Comparison of ENCODE assay signal across 8 cellular contexts in the genomic region with DNA sequence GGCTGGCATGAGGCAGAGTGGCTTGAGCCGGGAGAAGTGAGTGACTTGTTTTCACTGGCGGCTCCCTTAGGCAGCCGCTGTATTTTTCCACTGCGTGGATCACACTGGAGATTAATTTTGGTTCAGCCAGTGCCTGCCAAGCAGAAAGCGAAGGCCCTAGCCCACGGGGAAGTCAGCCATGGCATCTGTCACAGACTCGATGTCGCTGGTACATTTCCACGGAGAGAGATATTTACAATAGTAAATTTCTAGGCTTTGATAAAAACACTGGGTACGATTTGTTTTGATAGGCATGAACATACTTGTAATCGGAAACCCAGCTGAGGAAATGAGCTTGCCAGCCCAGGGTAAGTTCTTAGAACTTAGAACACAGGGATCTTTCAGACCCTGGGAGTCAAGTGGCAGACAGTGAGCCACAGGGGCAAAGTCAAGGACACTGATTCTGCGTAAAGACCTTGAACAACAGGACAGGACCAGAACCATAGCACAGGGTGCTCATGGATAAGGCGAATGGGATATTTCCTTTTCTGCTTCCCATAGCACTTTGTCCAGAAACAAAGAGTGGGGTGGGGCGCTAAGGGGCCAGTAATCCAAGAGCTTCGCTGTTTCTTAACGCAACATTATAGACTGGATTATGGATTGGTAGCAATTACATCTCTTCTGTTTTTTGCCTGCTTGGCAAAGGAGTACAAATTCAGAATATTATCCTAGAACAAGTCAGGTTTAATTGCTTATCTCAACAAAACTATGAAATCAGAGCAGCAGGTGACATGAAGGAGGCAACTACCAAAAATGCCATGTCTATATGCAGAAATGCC. TPM values are rescaled to one million over a fixed set of nuclear protein-coding genes. Genes with fewer than 3 reads are reported as not detected.
A peak's percentile ranks its signal among the peaks of the same experiment; 100 is the strongest.
DNase-seq lines count a peak whose midpoint lies in the region; ATAC-seq, FAIRE-seq and TF ChIP-seq lines count a peak whose summit lies in the region.

No MANE protein-coding gene starts in this region.

- no peaks in the 10 kb centered on the region for H3K9me3 ChIP-seq in cardiac muscle cell (ENCODE audit: low read depth)
- H3K9me3 ChIP-seq in pancreas = no peaks in the 10 kb centered on the region

- H3K4me1 ChIP-seq in cardiac muscle cell (ENCODE audit: low read depth) = peaks cover 22% of the 10 kb centered on the region
- peaks cover 0 to 47% (median 28%) of the 10 kb centered on the region in 3 donors for H3K4me1 ChIP-seq in pancreas

- TF ChIP-seq CTCF in cardiac muscle cell (IDR thresholded peaks at IDR 0.05; ENCODE audit: low read depth, low read length) (no peak), pancreas (IDR thresholded peaks at IDR 0.05) (no peak)

- H3K36me3 ChIP-seq in cardiac muscle cell (peaks cover 18% of the 10 kb centered on the region), pancreas (peaks cover 0 to 30% (median 11%) of the 10 kb centered on the region in 3 donors)

- intact Hi-C loops in pancreas (cut with DNase I) = no loop called here

- WGBS in pancreas, 2 donors = 5 to 6% methylated on average over 16 of the region's 16 CpGs

- DNase-seq in stimulated activated naive CD4-positive, alpha-beta T cell (lab: John Stamatoyannopoulos, UW) = peak; percentile 30 to 73 (median 59)
- DNase-seq in stimulated activated naive CD4-positive, alpha-beta T cell treated with Interleukin-2 at 50 U/mL for 16 hours (lab: John Stamatoyannopoulos, UW) = no peak
- peak; percentile 72 for DNase-seq in amniotic stem cell (lab: John Stamatoyannopoulos, UW)
- DNase-seq in cardiac muscle cell (ENCODE audit: low read depth in 1 of 2, low spot score in 1 of 2) = peak; percentile 49 to 86
- DNase-seq in pancreas = peak in 4 of 6 donors; percentile 68 to 80 (median 76)
- DNase-seq in DMS153 (lab: John Stamatoyannopoulos, UW) = no peak

- no peak overlapping the region for H3K4me3 ChIP-seq in cardiac muscle cell
- peak overlapping the region in 2 of 4 donors; percentile 64 to 100 for H3K4me3 ChIP-seq in pancreas

- peak; percentile 10 to 44 (median 30) for ATAC-seq in pancreas
- ATAC-seq in GM18867 (IDR thresholded peaks at IDR 0.05; ENCODE audit: unreplicated experiment) = no peak
- ATAC-seq in activated CD4-positive, CD25-positive, alpha-beta regulatory T cell treated with anti-CD3 and anti-CD28 coated beads, Interleukin-2, amount 50 U/mL, for 24 hours = no peak

- no peak for FAIRE-seq in pancreas (lab: Jason Lieb, UNC)

- peak overlapping the region; percentile 88 for H3K27ac ChIP-seq in cardiac muscle cell
- H3K27ac ChIP-seq in pancreas = peak overlapping the region; percentile 96 to 100 (median 98)

- H3K27me3 ChIP-seq in cardiac muscle cell (no peaks in the 10 kb centered on the region), pancreas (no peaks in the 10 kb centered on the region)

RNA-seq across cellular contexts. Expression of a gene that starts 4.5 kb away (rescaled TPM):
- total RNA-seq in cardiac muscle cell = 38.7 and 49.4 TPM in 2 replicates
- polyA plus RNA-seq in cardiac muscle cell = 27.1 and 32.2 TPM in 2 replicates
- total RNA-seq in pancreas = 100 to 1,000 TPM in 1 of 6 donors, 10 to 100 TPM in 5; 18.6 to 198 (median 55.5) TPM
- polyA plus RNA-seq in pancreas = 10 to 100 TPM; 46.3 to 75.1 TPM

Comparison
In these comparisons a context has a peak if more than half of its experiments do, and no peak if none do; other contexts are left out.
1. DNase-seq: peak in stimulated activated naive CD4-positive, alpha-beta T cell (6 of 6), amniotic stem cell (single experiment), cardiac muscle cell (2 of 2) and pancreas (4 of 6); none in stimulated activated naive CD4-positive, alpha-beta T cell treated with Interleukin-2 at 50 U/mL for 16 hours (single experiment) and DMS153 (single experiment).
2. ATAC-seq: peak in pancreas (4 of 4); none in GM18867 (single experiment) and activated CD4-positive, CD25-positive, alpha-beta regulatory T cell treated with anti-CD3 and anti-CD28 coated beads, Interleukin-2, amount 50 U/mL, for 24 hours (0 of 2).